Comparison of ENCODE assay signal across 9 cellular contexts in genomic region chr5:54651482-54652076, GRCh38.
A peak's percentile ranks its signal among the peaks of the same experiment; 100 is the strongest.
DNase-seq lines count a peak whose midpoint lies in the region; TF ChIP-seq lines count a peak whose summit lies in the region.
"Had no signal": no experiment of that assay in that cellular context is flagged by ENCODE, and none has a peak within 500 bp of the region (broad histone marks: within the 10 kb centered on the region; RNA-seq: fewer than 3 reads in every experiment).

No MANE protein-coding gene starts in this region.

- no peaks in the 10 kb centered on the region for H3K9me3 ChIP-seq in ascending aorta
- no peaks in the 10 kb centered on the region for H3K9me3 ChIP-seq in right atrium auricular region
- H3K9me3 ChIP-seq in thyroid gland, result no peaks in the 10 kb centered on the region

- TF ChIP-seq POLR2A in thyroid gland (IDR thresholded peaks at IDR 0.05), result peak in 1 of 2 donors; percentile 47

- H3K27me3 ChIP-seq in ascending aorta (no peaks in the 10 kb centered on the region), right atrium auricular region (no peaks in the 10 kb centered on the region), thyroid gland (no peaks in the 10 kb centered on the region)
- H3K27me3 ChIP-seq: left lung had no signal

- TF ChIP-seq CTCF in ascending aorta (IDR thresholded peaks at IDR 0.05) (no peak), right atrium auricular region (IDR thresholded peaks at IDR 0.05) (no peak), thyroid gland (IDR thresholded peaks at IDR 0.05) (no peak)

- peak overlapping the region; percentile 88 to 89 for H3K27ac ChIP-seq in ascending aorta
- H3K27ac ChIP-seq in right atrium auricular region, result peak overlapping the region in 1 of 2 donors; percentile 26
- H3K27ac ChIP-seq in thyroid gland, result peak overlapping the region in 2 of 3 donors; percentile 25 to 56
- H3K27ac ChIP-seq: left lung had no signal

- 32 to 37% methylated on average over 6 of the region's 6 CpGs for WGBS in thyroid gland, 2 donors

- intact Hi-C loops in ascending aorta (cut with DNase I), result no loop called here
- intact Hi-C loops in thyroid gland (cut with DNase I), result no loop called here

- DNase-seq in NCI-H1436 (lab: John Stamatoyannopoulos, UW) (peak; percentile 8), ascending aorta (ENCODE audit: low spot score in 2 of 2) (peak; percentile 82 to 98), right atrium auricular region (ENCODE audit: low spot score) (peak; percentile 89), thyroid gland (peak; percentile 96 to 97), germinal center (ENCODE audit: low spot score) (no peak), medulla oblongata (ENCODE audit: extremely low spot score) (no peak)
- no peak for DNase-seq in activated effector memory CD4-positive, alpha-beta T cell treated with anti-CD3 and anti-CD28 coated beads, Interleukin-2, amount 50 U/mL, for 16 hours

- H3K4me3 ChIP-seq in ascending aorta, result no peak overlapping the region
- H3K4me3 ChIP-seq in right atrium auricular region, result no peak overlapping the region
- no peak overlapping the region for H3K4me3 ChIP-seq in thyroid gland (replicated peaks in 1 of 3)
- H3K4me3 ChIP-seq: GM12878, left lung had no signal

- H3K4me1 ChIP-seq in ascending aorta, result peaks cover 14 to 44% of the 10 kb centered on the region in 2 donors
- H3K4me1 ChIP-seq in right atrium auricular region, result peaks cover 0 to 18% of the 10 kb centered on the region in 2 donors
- peaks cover 16 to 34% of the 10 kb centered on the region in 2 donors for H3K4me1 ChIP-seq in thyroid gland

- no peaks in the 10 kb centered on the region for H3K36me3 ChIP-seq in ascending aorta
- no peaks in the 10 kb centered on the region for H3K36me3 ChIP-seq in right atrium auricular region
- H3K36me3 ChIP-seq in thyroid gland, result no peaks in the 10 kb centered on the region
- H3K36me3 ChIP-seq: left lung had no signal

Comparison
In these comparisons a context has a peak if more than half of its experiments do, and no peak if none do; other contexts are left out.
1. DNase-seq: peak in NCI-H1436 (single experiment), ascending aorta (2 of 2), right atrium auricular region (single experiment) and thyroid gland (2 of 2); none in germinal center (single experiment), medulla oblongata (single experiment) and activated effector memory CD4-positive, alpha-beta T cell treated with anti-CD3 and anti-CD28 coated beads, Interleukin-2, amount 50 U/mL, for 16 hours (single experiment).